In the genomic region with DNA sequence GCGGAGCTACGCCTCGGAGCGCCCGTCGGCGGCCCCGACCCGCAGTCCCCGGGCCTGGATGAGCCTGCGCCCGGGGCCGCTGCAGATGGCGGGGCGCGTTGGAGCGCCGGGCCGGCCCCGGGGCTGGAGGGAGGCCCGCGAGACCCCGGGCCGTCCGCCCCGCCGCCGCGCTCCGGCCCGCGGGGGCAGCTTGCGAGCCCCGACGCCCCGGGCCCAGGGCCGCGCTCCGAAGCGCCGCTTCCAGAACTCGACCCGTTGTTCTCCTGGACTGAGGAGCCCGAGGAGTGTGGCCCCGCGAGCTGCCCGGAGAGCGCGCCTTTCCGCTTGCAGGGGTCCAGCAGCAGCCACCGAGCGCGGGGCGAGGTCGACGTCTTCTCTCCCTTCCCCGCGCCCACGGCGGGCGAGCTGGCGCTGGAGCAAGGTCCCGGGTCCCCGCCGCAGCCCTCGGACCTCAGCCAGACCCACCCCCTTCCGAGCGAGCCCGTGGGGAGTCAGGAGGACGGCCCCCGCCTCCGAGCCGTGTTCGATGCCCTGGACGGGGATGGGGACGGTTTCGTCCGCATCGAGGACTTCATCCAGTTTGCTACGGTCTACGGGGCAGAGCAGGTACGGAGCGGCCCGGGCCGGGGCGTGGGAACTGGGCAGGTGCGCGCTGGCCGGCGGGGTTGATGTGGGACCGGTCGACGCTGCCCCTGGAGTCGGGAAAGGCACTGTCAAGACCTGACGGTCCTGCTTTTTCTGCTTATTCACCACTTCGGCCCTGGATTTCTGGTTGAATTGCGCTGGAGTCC, we compare ENCODE assay signal across 1 cellular context.
TF ChIP-seq lines count a peak whose summit lies in the region.

No MANE protein-coding gene starts in this region.

TF ChIP-seq in GM12878, 131 proteins besides CTCF, POLR2A, EP300 and RAD21:
- TF ChIP-seq IKZF1 (conservative IDR thresholded peaks at IDR 0.05) = peak; percentile 55
- TF ChIP-seq MYB (IDR thresholded peaks at IDR 0.05; ENCODE audit: borderline replicate concordance, low read depth, low read length) = no peak
- no peak for TF ChIP-seq CHD1 (IDR thresholded peaks at IDR 0.05; ENCODE audit: low read depth, low read length)
- TF ChIP-seq RCOR1 (conservative IDR thresholded peaks at IDR 0.05; ENCODE audit: low read depth, low read length) = no peak
- 0 out of 4 replicates have a peak, but pooled peaks of 1 of the 2 experiments have one; percentile 6 for TF ChIP-seq BHLHE40 (IDR thresholded peaks at IDR 0.05; ENCODE audit: borderline replicate concordance in 1 of 2, low read depth in 2 of 2, low read length in 1 of 2)
- no peak for TF ChIP-seq RELA (IDR thresholded peaks at IDR 0.05; ENCODE audit: borderline replicate concordance, partially characterized antibody)
- TF ChIP-seq, protein P1, sequence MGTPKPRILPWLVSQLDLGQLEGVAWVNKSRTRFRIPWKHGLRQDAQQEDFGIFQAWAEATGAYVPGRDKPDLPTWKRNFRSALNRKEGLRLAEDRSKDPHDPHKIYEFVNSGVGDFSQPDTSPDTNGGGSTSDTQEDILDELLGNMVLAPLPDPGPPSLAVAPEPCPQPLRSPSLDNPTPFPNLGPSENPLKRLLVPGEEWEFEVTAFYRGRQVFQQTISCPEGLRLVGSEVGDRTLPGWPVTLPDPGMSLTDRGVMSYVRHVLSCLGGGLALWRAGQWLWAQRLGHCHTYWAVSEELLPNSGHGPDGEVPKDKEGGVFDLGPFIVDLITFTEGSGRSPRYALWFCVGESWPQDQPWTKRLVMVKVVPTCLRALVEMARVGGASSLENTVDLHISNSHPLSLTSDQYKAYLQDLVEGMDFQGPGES (IDR thresholded peaks at IDR 0.05) = no peak
- no peak for TF ChIP-seq BRCA1 (IDR thresholded peaks at IDR 0.05; ENCODE audit: low read depth, low read length)
- TF ChIP-seq GATAD2B (conservative IDR thresholded peaks at IDR 0.05; ENCODE audit: low read depth) = peak; percentile 26; the same call in 1 of the 2 replicates
- no peak for TF ChIP-seq PKNOX1 (IDR thresholded peaks at IDR 0.05)
- no peak for TF ChIP-seq BACH1 (IDR thresholded peaks at IDR 0.05; ENCODE audit: borderline replicate concordance)
- no peak for TF ChIP-seq CHD4 (IDR thresholded peaks at IDR 0.05)
- no peak for TF ChIP-seq SIN3A (IDR thresholded peaks at IDR 0.05; ENCODE audit: low read depth, low read length)
- no peak for TF ChIP-seq USF2 (IDR thresholded peaks at IDR 0.05; ENCODE audit: borderline replicate concordance, low read depth, low read length)
- no peak for TF ChIP-seq ESRRA (IDR thresholded peaks at IDR 0.05; ENCODE audit: low read length)
